Comparison of ENCODE assay signal across 35 cellular contexts in genomic region chr3:116806351-116806750, GRCh38.
"Had no signal": no experiment of that assay in that cellular context is flagged by ENCODE, and none has a peak within 500 bp of the region (broad histone marks: within the 10 kb centered on the region; RNA-seq: fewer than 3 reads in every experiment).

No MANE protein-coding gene starts in this region.

- H3K27ac ChIP-seq: KMS-11 had no signal

- H3K36me3 ChIP-seq: MG63 had no signal

- H3K9me3 ChIP-seq: MG63 had no signal

- H3K9ac ChIP-seq: KMS-11 had no signal

- H3K27me3 ChIP-seq: MG63 had no signal

- DNase-seq: Karpas-422, Kasumi-1, MG63, MM.1S, MV-4-11, NCI-H1048, NCI-H1092, NCI-H1092 treated with DMSO at 0.1 percent for 48 hours, NCI-H1105, NCI-H1105 treated with DMSO at 0.1 percent for 48 hours, NCI-H1417, NCI-H1417 treated with DMSO at 0.1 percent for 48 hours, NCI-H1436, NCI-H1436 treated with DMSO at 0.1 percent for 48 hours, NCI-H146, NCI-H1694, NCI-H1694 treated with DMSO at 0.1 percent for 48 hours, NCI-H187, NCI-H187 treated with DMSO at 0.1 percent for 48 hours, NCI-H1930, NCI-H2029, NCI-H2029 treated with DMSO at 0.1 percent for 48 hours, NCI-H2081, NCI-H2081 treated with DMSO at 0.1 percent for 48 hours, NCI-H2107, NCI-H2171, NCI-H2171 treated with DMSO at 0.1 percent for 48 hours, NCI-H2227 treated with DMSO at 0.1 percent for 48 hours, NCI-H226, NCI-H345, NCI-H446, NCI-H446 treated with DMSO at 0.1 percent for 48 hours, NCI-H510A, NCI-H510A treated with DMSO at 0.1 percent for 48 hours had no signal

- H3K4me3 ChIP-seq: MG63 had no signal
